Comparison of ENCODE assay signal across 22 cellular contexts in genomic region chr3:179977356-179977755, GRCh38. TPM values are rescaled to one million over a fixed set of nuclear protein-coding genes. Genes with fewer than 3 reads are reported as not detected.
"Had no signal": no experiment of that assay in that cellular context is flagged by ENCODE, and none has a peak within 500 bp of the region (broad histone marks: within the 10 kb centered on the region; RNA-seq: fewer than 3 reads in every experiment).

No MANE protein-coding gene starts in this region.

- ATAC-seq: left lung; naive thymus-derived CD4-positive, alpha-beta T cell; right cardiac atrium; stimulated activated naive CD8-positive, alpha-beta T cell treated with anti-CD3 and anti-CD28 coated beads, Interleukin-15, Interleukin-2, amounts not matched to agents 100 U/mL and 50 U/mL, for 24 hours had no signal

- H3K27ac Mint-ChIP-seq: activated naive CD8-positive, alpha-beta T cell treated with anti-CD3 and anti-CD28 coated beads for 36 hours; naive thymus-derived CD4-positive, alpha-beta T cell had no signal

- DNase-seq: activated CD4-positive, alpha-beta T cell treated with anti-CD3 and anti-CD28 coated beads, Interleukin-2, amount 50 U/mL, for 1 hour; activated CD4-positive, CD25-positive, alpha-beta regulatory T cell treated with anti-CD3 and anti-CD28 coated beads, Interleukin-2, amount 50 U/mL, for 72 hours; activated naive CD4-positive, alpha-beta T cell; activated naive CD8-positive, alpha-beta T cell treated with anti-CD3 and anti-CD28 coated beads for 36 hours; activated T-cell treated with anti-CD3 and anti-CD28 coated beads, Interleukin-2, amount 50 U/mL, for 1 hour; cerebellar nuclear complex; cortex of kidney; erythroblast; foreskin fibroblast; left lung; naive thymus-derived CD4-positive, alpha-beta T cell; ovary; right cardiac atrium; stimulated activated CD4-positive, alpha-beta T cell treated with anti-CD3 and anti-CD28 coated beads, Interleukin-12 subunit alpha, Interleukin-12 subunit beta, amount 100 ng/mL, for 4 hours; stimulated activated CD4-positive, alpha-beta T cell treated with anti-CD3 and anti-CD28 coated beads, Interleukin-4, amount 100 ng/mL, for 4 hours; stimulated activated naive CD8-positive, alpha-beta T cell treated with anti-CD3 and anti-CD28 coated beads, Interleukin-15, Interleukin-2, amounts not matched to agents 100 U/mL and 50 U/mL, for 24 hours; T-helper 2 cell; transverse colon had no signal

- H3K9me3 ChIP-seq: left lung, ovary, transverse colon had no signal

- H3K4me1 ChIP-seq: left lung, transverse colon had no signal

- H3K36me3 Mint-ChIP-seq: activated naive CD8-positive, alpha-beta T cell treated with anti-CD3 and anti-CD28 coated beads for 36 hours; naive thymus-derived CD4-positive, alpha-beta T cell had no signal

- H3K36me3 ChIP-seq: left lung, ovary, transverse colon had no signal

- H3K9me3 Mint-ChIP-seq: activated naive CD8-positive, alpha-beta T cell treated with anti-CD3 and anti-CD28 coated beads for 36 hours had no signal

- H3K27ac ChIP-seq: left lung, ovary, transverse colon, VCaP had no signal

- H3K27me3 ChIP-seq: left lung, ovary, transverse colon had no signal

- H3K4me1 Mint-ChIP-seq: activated naive CD8-positive, alpha-beta T cell treated with anti-CD3 and anti-CD28 coated beads for 36 hours had no signal

- H3K4me3 Mint-ChIP-seq: activated naive CD8-positive, alpha-beta T cell treated with anti-CD3 and anti-CD28 coated beads for 36 hours; naive thymus-derived CD4-positive, alpha-beta T cell had no signal

- H3K4me3 ChIP-seq: left lung, lung, ovary, transverse colon had no signal

RNA-seq across cellular contexts. Expression of gene PEX5L, which starts 59.4 kb away (rescaled TPM):
- total RNA-seq: activated naive CD8-positive, alpha-beta T cell treated with anti-CD3 and anti-CD28 coated beads for 36 hours; left lung; pulmonary artery endothelial cell; skeletal muscle tissue had no signal
